In genomic region chr1:216854836-216855485, GRCh38 we compare ENCODE assay signal across 22 cellular contexts.
"Had no signal": no experiment of that assay in that cellular context is flagged by ENCODE, and none has a peak within 500 bp of the region (broad histone marks: within the 10 kb centered on the region; RNA-seq: fewer than 3 reads in every experiment).

No MANE protein-coding gene starts in this region.

- H3K4me1 ChIP-seq: SJCRH30 had no signal

- H3K4me3 Mint-ChIP-seq: IgD-negative memory B cell had no signal

- ATAC-seq: K562, SK-N-SH treated with all-trans-retinoic acid at 6 μM for 48 hours had no signal

- H3K27me3 ChIP-seq: SJCRH30 had no signal

- H3K27ac ChIP-seq: HL-60, KMS-11, SJCRH30 had no signal

- H3K4me1 Mint-ChIP-seq: IgD-negative memory B cell had no signal

- H3K9me3 ChIP-seq: SJCRH30 had no signal

- H3K36me3 Mint-ChIP-seq: IgD-negative memory B cell had no signal

- H3K9ac ChIP-seq: KMS-11 had no signal

- DNase-seq: Kasumi-1, MM.1S, NCI-H1092 treated with DMSO at 0.1 percent for 48 hours, NCI-H1436, NCI-H187, NCI-H2029, NCI-H2081 treated with DMSO at 0.1 percent for 48 hours, NCI-H2171, NCI-H226, NCI-H446, NCI-H510A, NCI-H524 treated with DMSO at 0.1 percent for 48 hours, NCI-H69, NCI-H774, RPMI8226, SHP77 treated with DMSO at 0.1 percent for 48 hours, SJCRH30 had no signal

- H3K27ac Mint-ChIP-seq: IgD-negative memory B cell had no signal

- H3K36me3 ChIP-seq: SJCRH30 had no signal

- H3K4me3 ChIP-seq: K562, SJCRH30 had no signal
